ENCODE assay signal across 11 cellular contexts in genomic region chr1:202656057-202656456, GRCh38. TPM values are rescaled to one million over a fixed set of nuclear protein-coding genes. Genes with fewer than 3 reads are reported as not detected.
DNase-seq lines count a peak whose midpoint lies in the region; ATAC-seq and TF ChIP-seq lines count a peak whose summit lies in the region.
"Had no signal": no experiment of that assay in that cellular context is flagged by ENCODE, and none has a peak within 500 bp of the region (broad histone marks: within the 10 kb centered on the region; RNA-seq: fewer than 3 reads in every experiment).

No MANE protein-coding gene starts in this region.

- H3K27me3 ChIP-seq in heart left ventricle = peaks cover 0 to 98% (median 5%) of the 10 kb centered on the region in 9 donors

- WGBS in heart left ventricle, 4 donors = 48 to 58% (median 51%) methylated on average over 7 to 10 of the region's 10 CpGs

- no peaks in the 10 kb centered on the region for H3K36me3 ChIP-seq in heart left ventricle
- H3K36me3 ChIP-seq: thoracic aorta had no signal

- H3K9me3 ChIP-seq in heart left ventricle = no peaks in the 10 kb centered on the region
- H3K9me3 ChIP-seq: thoracic aorta had no signal

- DNase-seq in 8988T (peak; percentile 36), GM12865 (ENCODE audit: low read depth) (peak; percentile 24), RPMI7951 (ENCODE audit: low read depth) (peak; percentile 37), heart left ventricle (peak in 1 of 5 donors; percentile 41), activated gamma-delta T cell treated with Interleukin-2 at 50 U/mL for 16 hours (no peak), sciatic nerve (ENCODE audit: low spot score) (no peak)
- DNase-seq in stimulated activated CD4-positive, alpha-beta T cell treated with anti-CD3 and anti-CD28 coated beads, Interleukin-12 subunit alpha, Interleukin-12 subunit beta, amount 100 ng/mL, for 4 hours = no peak
- DNase-seq in effector CD4-positive, alpha-beta T cell = no peak
- DNase-seq: activated CD4-positive, CD25-positive, alpha-beta regulatory T cell treated with anti-CD3 and anti-CD28 coated beads, Interleukin-2, amount 50 U/mL, for 72 hours; activated naive CD4-positive, alpha-beta T cell had no signal

- intact Hi-C loops in heart left ventricle (cut with DNase I) = no loop called here
- intact Hi-C loops in sciatic nerve (cut with DNase I) = no loop called here

- no peak for TF ChIP-seq POLR2A in heart left ventricle (IDR thresholded peaks at IDR 0.05)

- ATAC-seq in heart left ventricle (peak in 2 of 4 donors; percentile 34 to 43), sciatic nerve (no peak)

- H3K4me1 ChIP-seq in heart left ventricle = no peaks in the 10 kb centered on the region

- no peak overlapping the region for H3K4me3 ChIP-seq in GM12865 (ENCODE audit: low read depth, low read length)
- no peak overlapping the region for H3K4me3 ChIP-seq in heart left ventricle
- H3K4me3 ChIP-seq: thoracic aorta had no signal

- no peak overlapping the region for H3K27ac ChIP-seq in heart left ventricle
- H3K27ac ChIP-seq: thoracic aorta had no signal

- TF ChIP-seq CTCF in GM12865 (IDR thresholded peaks at IDR 0.05; ENCODE audit: insufficient read depth, low read depth, low read length, missing control alignments) (peak; percentile 22), heart left ventricle (IDR thresholded peaks at IDR 0.05) (peak in 9 of 12 donors; percentile 12 to 40 (median 21))

RNA-seq across cellular contexts. Expression of gene SYT2, which starts 54.2 kb away (rescaled TPM):
- not detected in 2 replicates for total RNA-seq in RPMI7951 (2014; rRNA removed; shearing (Covaris generic))
- total RNA-seq in heart left ventricle = under 1 TPM in 4 of 9 donors, not detected in 5; 0.03 to 0.09 (median 0.07) TPM
- polyA plus RNA-seq in heart left ventricle = under 1 TPM in 1 of 2 donors, not detected in 1; 0.04 TPM
- not detected for total RNA-seq in sciatic nerve

Comparison
In these comparisons a context has a peak if more than half of its experiments do, and no peak if none do; other contexts are left out.
1. DNase-seq: peak in 8988T (single experiment), GM12865 (single experiment) and RPMI7951 (single experiment); none in activated gamma-delta T cell treated with Interleukin-2 at 50 U/mL for 16 hours (single experiment), stimulated activated CD4-positive, alpha-beta T cell treated with anti-CD3 and anti-CD28 coated beads, Interleukin-12 subunit alpha, Interleukin-12 subunit beta, amount 100 ng/mL, for 4 hours (single experiment), sciatic nerve (single experiment) and effector CD4-positive, alpha-beta T cell (single experiment).